1 cellular context compared by ENCODE assay signal in genomic region chr4:101967697-101968346, GRCh38.
TF ChIP-seq lines count a peak whose summit lies in the region.

No MANE protein-coding gene starts in this region.

TF ChIP-seq in SK-N-SH, 30 proteins besides CTCF, POLR2A, EP300 and RAD21 (continued from another document):
- TF ChIP-seq, protein P1, sequence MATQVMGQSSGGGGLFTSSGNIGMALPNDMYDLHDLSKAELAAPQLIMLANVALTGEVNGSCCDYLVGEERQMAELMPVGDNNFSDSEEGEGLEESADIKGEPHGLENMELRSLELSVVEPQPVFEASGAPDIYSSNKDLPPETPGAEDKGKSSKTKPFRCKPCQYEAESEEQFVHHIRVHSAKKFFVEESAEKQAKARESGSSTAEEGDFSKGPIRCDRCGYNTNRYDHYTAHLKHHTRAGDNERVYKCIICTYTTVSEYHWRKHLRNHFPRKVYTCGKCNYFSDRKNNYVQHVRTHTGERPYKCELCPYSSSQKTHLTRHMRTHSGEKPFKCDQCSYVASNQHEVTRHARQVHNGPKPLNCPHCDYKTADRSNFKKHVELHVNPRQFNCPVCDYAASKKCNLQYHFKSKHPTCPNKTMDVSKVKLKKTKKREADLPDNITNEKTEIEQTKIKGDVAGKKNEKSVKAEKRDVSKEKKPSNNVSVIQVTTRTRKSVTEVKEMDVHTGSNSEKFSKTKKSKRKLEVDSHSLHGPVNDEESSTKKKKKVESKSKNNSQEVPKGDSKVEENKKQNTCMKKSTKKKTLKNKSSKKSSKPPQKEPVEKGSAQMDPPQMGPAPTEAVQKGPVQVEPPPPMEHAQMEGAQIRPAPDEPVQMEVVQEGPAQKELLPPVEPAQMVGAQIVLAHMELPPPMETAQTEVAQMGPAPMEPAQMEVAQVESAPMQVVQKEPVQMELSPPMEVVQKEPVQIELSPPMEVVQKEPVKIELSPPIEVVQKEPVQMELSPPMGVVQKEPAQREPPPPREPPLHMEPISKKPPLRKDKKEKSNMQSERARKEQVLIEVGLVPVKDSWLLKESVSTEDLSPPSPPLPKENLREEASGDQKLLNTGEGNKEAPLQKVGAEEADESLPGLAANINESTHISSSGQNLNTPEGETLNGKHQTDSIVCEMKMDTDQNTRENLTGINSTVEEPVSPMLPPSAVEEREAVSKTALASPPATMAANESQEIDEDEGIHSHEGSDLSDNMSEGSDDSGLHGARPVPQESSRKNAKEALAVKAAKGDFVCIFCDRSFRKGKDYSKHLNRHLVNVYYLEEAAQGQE (IDR thresholded peaks at IDR 0.05; ENCODE audit: low read depth, low read length), result no peak
- TF ChIP-seq SMC3 (IDR thresholded peaks at IDR 0.05; ENCODE audit: low read depth, low read length) (no peak), FOXM1 (IDR thresholded peaks at IDR 0.05; ENCODE audit: low read depth) (no peak)
- TF ChIP-seq, protein P2, sequence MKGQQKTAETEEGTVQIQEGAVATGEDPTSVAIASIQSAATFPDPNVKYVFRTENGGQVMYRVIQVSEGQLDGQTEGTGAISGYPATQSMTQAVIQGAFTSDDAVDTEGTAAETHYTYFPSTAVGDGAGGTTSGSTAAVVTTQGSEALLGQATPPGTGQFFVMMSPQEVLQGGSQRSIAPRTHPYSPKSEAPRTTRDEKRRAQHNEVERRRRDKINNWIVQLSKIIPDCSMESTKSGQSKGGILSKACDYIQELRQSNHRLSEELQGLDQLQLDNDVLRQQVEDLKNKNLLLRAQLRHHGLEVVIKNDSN (IDR thresholded peaks at IDR 0.05; ENCODE audit: borderline replicate concordance, low read depth), result no peak
